9 cellular contexts compared by ENCODE assay signal in genomic region chr6:24743265-24743943, GRCh38. TPM values are rescaled to one million over a fixed set of nuclear protein-coding genes. Genes with fewer than 3 reads are reported as not detected.
A peak's percentile ranks its signal among the peaks of the same experiment; 100 is the strongest.
DNase-seq lines count a peak whose midpoint lies in the region; ATAC-seq lines count a peak whose summit lies in the region.
"Had no signal": no experiment of that assay in that cellular context is flagged by ENCODE, and none has a peak within 500 bp of the region (broad histone marks: within the 10 kb centered on the region; RNA-seq: fewer than 3 reads in every experiment).

No MANE protein-coding gene starts in this region.

- DNase-seq in H4 (ENCODE audit: low spot score), result peak; percentile 96
- peak; percentile 41 to 48 for DNase-seq in Kasumi-1 (lab: John Stamatoyannopoulos, UW)
- no peak for DNase-seq in activated naive CD8-positive, alpha-beta T cell treated with anti-CD3 and anti-CD28 coated beads, Interleukin-2, amount 10 ng/mL, durations not matched to agents 7 days and 5 days
- DNase-seq in kidney tubule cell (ENCODE audit: low spot score), result peak; percentile 96
- no peak for DNase-seq in NCI-H774 (lab: John Stamatoyannopoulos, UW)
- no peak for DNase-seq in NCI-H2029 (lab: John Stamatoyannopoulos, UW)

- peak; percentile 93 for ATAC-seq in GM18502 (IDR thresholded peaks at IDR 0.05; ENCODE audit: poor library complexity, unreplicated experiment)
- peak; percentile 54 for ATAC-seq in activated naive CD8-positive, alpha-beta T cell treated with anti-CD3 and anti-CD28 coated beads, Interleukin-2, amount 10 ng/mL, durations not matched to agents 7 days and 5 days (ENCODE audit: low read depth)

- no peak overlapping the region for H3K4me3 ChIP-seq in subcutaneous abdominal adipose tissue (ENCODE audit: low read depth in 1 of 5, low read length in 5 of 5)
- H3K4me3 ChIP-seq: cardiac muscle cell had no signal

- H3K4me1 Mint-ChIP-seq in activated naive CD8-positive, alpha-beta T cell treated with anti-CD3 and anti-CD28 coated beads, Interleukin-2, amount 10 ng/mL, durations not matched to agents 7 days and 5 days, result peaks cover 5% of the 10 kb centered on the region

- H3K27ac ChIP-seq in subcutaneous abdominal adipose tissue (ENCODE audit: low read depth, low read length), result peak overlapping the region; percentile 41
- H3K27ac ChIP-seq: cardiac muscle cell had no signal

- no peaks in the 10 kb centered on the region for H3K36me3 ChIP-seq in subcutaneous abdominal adipose tissue (ENCODE audit: control insufficient read depth in 5 of 5, insufficient read depth in 5 of 5, low read length in 5 of 5)
- H3K36me3 ChIP-seq: cardiac muscle cell had no signal

- no peaks in the 10 kb centered on the region for H3K27me3 Mint-ChIP-seq in activated naive CD8-positive, alpha-beta T cell treated with anti-CD3 and anti-CD28 coated beads, Interleukin-2, amount 10 ng/mL, durations not matched to agents 7 days and 5 days

- H3K9me3 Mint-ChIP-seq in activated naive CD8-positive, alpha-beta T cell treated with anti-CD3 and anti-CD28 coated beads, Interleukin-2, amount 10 ng/mL, durations not matched to agents 7 days and 5 days, result peaks cover 1% of the 10 kb centered on the region

- H3K27ac Mint-ChIP-seq in activated naive CD8-positive, alpha-beta T cell treated with anti-CD3 and anti-CD28 coated beads, Interleukin-2, amount 10 ng/mL, durations not matched to agents 7 days and 5 days, result no peak overlapping the region

- no peaks in the 10 kb centered on the region for H3K36me3 Mint-ChIP-seq in activated naive CD8-positive, alpha-beta T cell treated with anti-CD3 and anti-CD28 coated beads, Interleukin-2, amount 10 ng/mL, durations not matched to agents 7 days and 5 days

- no peaks in the 10 kb centered on the region for H3K9me3 ChIP-seq in subcutaneous abdominal adipose tissue (ENCODE audit: control insufficient read depth in 5 of 5, low read length in 5 of 5)

- no peaks in the 10 kb centered on the region for H3K27me3 ChIP-seq in subcutaneous abdominal adipose tissue (ENCODE audit: control insufficient read depth in 5 of 5, insufficient read depth in 4 of 5, low read length in 5 of 5)
- H3K27me3 ChIP-seq: cardiac muscle cell had no signal

- no peak overlapping the region for H3K9ac ChIP-seq in subcutaneous abdominal adipose tissue (ENCODE audit: low read length in 5 of 5)

- peaks cover 0 to 15% (median 0%) of the 10 kb centered on the region in 5 donors for H3K4me1 ChIP-seq in subcutaneous abdominal adipose tissue (ENCODE audit: control insufficient read depth in 5 of 5, insufficient read depth in 5 of 5, low read length in 5 of 5)

- no peak overlapping the region for H3K4me3 Mint-ChIP-seq in activated naive CD8-positive, alpha-beta T cell treated with anti-CD3 and anti-CD28 coated beads, Interleukin-2, amount 10 ng/mL, durations not matched to agents 7 days and 5 days

- POLR2A ChIA-PET in activated naive CD8-positive, alpha-beta T cell treated with anti-CD3 and anti-CD28 coated beads, Interleukin-2, amount 10 ng/mL, durations not matched to agents 7 days and 5 days (lab: Charles Lee), result interaction anchor here (1.0 kb wide), 1 partner anchor 22 kb away, joined by 4 read pairs; no protein-coding TSS in a partner anchor

RNA-seq across cellular contexts. Expression of gene C6orf62, which starts 24.4 kb away (rescaled TPM):
- total RNA-seq in H4 (2014; rRNA removed; shearing (Covaris generic)), result 115 and 120 TPM in 2 replicates
- 100 to 1,000 TPM; 161 to 166 TPM for total RNA-seq in activated naive CD8-positive, alpha-beta T cell treated with anti-CD3 and anti-CD28 coated beads, Interleukin-2, amount 10 ng/mL, durations not matched to agents 7 days and 5 days

RNA-seq across cellular contexts. Expression of gene GMNN, which starts 31.3 kb away (rescaled TPM):
- 67.2 and 75.9 TPM in 2 replicates for total RNA-seq in H4 (2014; rRNA removed; shearing (Covaris generic))
- total RNA-seq in activated naive CD8-positive, alpha-beta T cell treated with anti-CD3 and anti-CD28 coated beads, Interleukin-2, amount 10 ng/mL, durations not matched to agents 7 days and 5 days, result 10 to 100 TPM; 50.1 to 53.5 TPM

RNA-seq across cellular contexts. Expression of gene ARMH2, which starts 55.3 kb away (rescaled TPM):
- total RNA-seq in H4 (2014; rRNA removed; shearing (Covaris generic)), result not detected in 2 replicates
- total RNA-seq in activated naive CD8-positive, alpha-beta T cell treated with anti-CD3 and anti-CD28 coated beads, Interleukin-2, amount 10 ng/mL, durations not matched to agents 7 days and 5 days, result 1 to 10 TPM; 1.6 to 2.2 TPM
- total RNA-seq: cardiac muscle cell had no signal

Comparison
In these comparisons a context has a peak if more than half of its experiments do, and no peak if none do; other contexts are left out.
1. DNase-seq: peak in H4 (single experiment), Kasumi-1 (2 of 2) and kidney tubule cell (single experiment); none in activated naive CD8-positive, alpha-beta T cell treated with anti-CD3 and anti-CD28 coated beads, Interleukin-2, amount 10 ng/mL, durations not matched to agents 7 days and 5 days (single experiment), NCI-H774 (single experiment) and NCI-H2029 (single experiment).